Comparison of ENCODE assay signal across 8 cellular contexts in the genomic region with DNA sequence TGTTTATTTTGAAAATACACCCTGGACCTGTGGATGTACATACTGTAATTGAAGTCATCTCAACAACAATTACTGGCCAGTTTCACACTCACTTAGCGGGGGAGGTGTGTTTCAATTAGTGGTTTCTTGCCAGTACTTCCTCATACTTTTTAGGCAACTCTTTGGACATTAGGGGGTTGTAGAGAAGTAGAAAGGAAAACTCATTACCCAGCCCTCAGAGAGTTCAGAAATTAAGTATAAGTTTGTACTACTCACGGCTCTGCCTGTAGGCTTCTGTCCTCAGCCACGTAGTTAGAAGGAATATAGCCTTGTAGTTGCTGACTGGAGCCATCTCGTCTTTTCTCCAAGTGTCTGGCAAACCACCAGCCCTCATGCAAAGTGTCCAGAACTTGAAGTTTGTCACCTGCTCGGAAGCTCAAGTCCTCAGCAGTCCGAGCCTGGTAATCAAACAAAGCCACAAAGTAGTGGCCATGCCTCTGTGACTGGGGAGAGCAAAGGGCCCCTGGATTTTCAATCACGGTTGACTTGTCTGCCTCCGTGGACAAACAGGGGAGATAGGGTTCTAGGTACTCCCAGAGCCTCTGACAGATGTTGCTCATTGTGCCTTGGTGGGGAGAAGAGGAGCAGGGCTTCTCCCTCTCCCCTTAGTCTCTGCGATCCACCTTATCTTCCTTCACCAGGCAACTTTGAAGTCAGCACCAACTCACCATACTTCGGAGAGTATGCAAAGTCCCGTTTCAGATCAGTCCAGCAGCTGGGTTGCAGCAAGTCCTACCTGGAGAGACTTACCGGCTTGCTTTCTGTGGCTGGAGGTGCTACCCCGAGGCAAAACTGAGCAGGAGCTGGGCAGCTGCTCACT. TPM values are rescaled to one million over a fixed set of nuclear protein-coding genes. Genes with fewer than 3 reads are reported as not detected.
DNase-seq lines count a peak whose midpoint lies in the region; ATAC-seq and TF ChIP-seq lines count a peak whose summit lies in the region.

No MANE protein-coding gene starts in this region.

- H3K27me3 ChIP-seq in OCI-LY3 (ENCODE audit: low read depth, low read length), result no peaks in the 10 kb centered on the region
- no peaks in the 10 kb centered on the region for H3K27me3 ChIP-seq in left ventricle myocardium inferior (ENCODE audit: low read depth)
- no peaks in the 10 kb centered on the region for H3K27me3 ChIP-seq in tibial nerve

- TF ChIP-seq POLR2A in GM18505 (IDR thresholded peaks at IDR 0.05; ENCODE audit: borderline replicate concordance, extremely low read depth, insufficient read depth, insufficient read length) (no peak), tibial nerve (IDR thresholded peaks at IDR 0.05) (no peak)

- TF ChIP-seq CTCF in OCI-LY3 (IDR thresholded peaks at IDR 0.05; ENCODE audit: low read depth, low read length) (no peak), left ventricle myocardium inferior (IDR thresholded peaks at IDR 0.05; ENCODE audit: borderline replicate concordance) (no peak), tibial nerve (IDR thresholded peaks at IDR 0.05) (no peak)

- peak overlapping the region; percentile 94 for H3K27ac ChIP-seq in OCI-LY3 (ENCODE audit: low read length)
- peak overlapping the region; percentile 67 for H3K27ac ChIP-seq in left ventricle myocardium inferior (replicated peaks)
- peak overlapping the region in 3 of 4 donors; percentile 50 to 66 (median 65) for H3K27ac ChIP-seq in tibial nerve

- DNase-seq in left ventricle myocardium inferior, result no peak
- DNase-seq in tibial nerve (ENCODE audit: low spot score in 2 of 2), result no peak
- DNase-seq in inferior parietal cortex (ENCODE audit: extremely low spot score), result no peak
- no peak for DNase-seq in activated CD4-positive, alpha-beta T cell treated with anti-CD3 and anti-CD28 coated beads, Interleukin-2, amount 50 U/mL, for 1 hour
- no peak for DNase-seq in stimulated activated CD8-positive, alpha-beta memory T cell treated with anti-CD3 and anti-CD28 coated beads, Interleukin-4, amount 100 ng/mL, for 48 hours

- H3K36me3 ChIP-seq in OCI-LY3 (replicated peaks; ENCODE audit: low read depth, low read length) (peaks cover 12% of the 10 kb centered on the region), left ventricle myocardium inferior (no peaks in the 10 kb centered on the region), tibial nerve (no peaks in the 10 kb centered on the region)

- 0 out of 2 replicates have a peak, but pooled peaks cover 2% of the 10 kb centered on the region for H4K20me1 ChIP-seq in OCI-LY3 (ENCODE audit: insufficient read depth, low read length)

- H3K4me1 ChIP-seq in OCI-LY3 (ENCODE audit: low read length) (peaks cover 30% of the 10 kb centered on the region), left ventricle myocardium inferior (peaks cover 32% of the 10 kb centered on the region), tibial nerve (peaks cover 0 to 7% (median 0%) of the 10 kb centered on the region in 4 donors)

- intact Hi-C loops in left ventricle myocardium inferior (cut with micrococcal nuclease), result no loop called here

- 61 to 74% methylated on average over 13 of the region's 13 CpGs for WGBS in tibial nerve, 2 donors

- peak; percentile 62 for ATAC-seq in GM18505 (IDR thresholded peaks at IDR 0.05; ENCODE audit: unreplicated experiment)
- ATAC-seq in HG02763 (IDR thresholded peaks at IDR 0.05; ENCODE audit: unreplicated experiment), result peak; percentile 79

- peak overlapping the region; percentile 91 for H3K4me2 ChIP-seq in OCI-LY3 (ENCODE audit: low read length)

- peak overlapping the region; percentile 90 for H3K9ac ChIP-seq in OCI-LY3 (ENCODE audit: low read length)

- H3K79me2 ChIP-seq in OCI-LY3 (ENCODE audit: low read length), result peaks cover 54% of the 10 kb centered on the region

- H3K9me3 ChIP-seq in OCI-LY3 (ENCODE audit: insufficient read depth, low read length), result no peaks in the 10 kb centered on the region
- H3K9me3 ChIP-seq in left ventricle myocardium inferior (replicated peaks), result no peaks in the 10 kb centered on the region
- H3K9me3 ChIP-seq in tibial nerve, result no peaks in the 10 kb centered on the region

- TF ChIP-seq EP300 in tibial nerve (IDR thresholded peaks at IDR 0.05), result no peak

- peak overlapping the region; percentile 27; the same call in 1 of the 2 replicates for H2AFZ ChIP-seq in OCI-LY3 (ENCODE audit: low read depth, low read length)

- H3K4me3 ChIP-seq in OCI-LY3 (ENCODE audit: low read length), result peak overlapping the region; percentile 96
- peak overlapping the region; percentile 59 for H3K4me3 ChIP-seq in left ventricle myocardium inferior
- H3K4me3 ChIP-seq in tibial nerve, result peak overlapping the region in 3 of 4 donors; percentile 3 to 44 (median 42)

RNA-seq across cellular contexts. Expression of a gene that starts 0.7 kb away (rescaled TPM):
- 11.2 TPM for total RNA-seq in left ventricle myocardium inferior
- total RNA-seq in tibial nerve, result 1 to 10 TPM in 2 of 4 donors, under 1 TPM in 2; 0.78 to 1.3 (median 0.97) TPM

RNA-seq across cellular contexts. Expression of a gene that starts 40.7 kb away (rescaled TPM):
- total RNA-seq in left ventricle myocardium inferior, result 64.3 TPM
- 10 to 100 TPM in 1 of 4 donors, 1 to 10 TPM in 3; 4.2 to 23.5 (median 7.0) TPM for total RNA-seq in tibial nerve

Comparison
In these comparisons a context has a peak if more than half of its experiments do, and no peak if none do; other contexts are left out.
1. H3K4me3 ChIP-seq: peak in every context shown above with its lines; median percentile 96 in OCI-LY3; 59 in left ventricle myocardium inferior; 42 in tibial nerve.